ENCODE assay signal across 35 cellular contexts in the genomic region with DNA sequence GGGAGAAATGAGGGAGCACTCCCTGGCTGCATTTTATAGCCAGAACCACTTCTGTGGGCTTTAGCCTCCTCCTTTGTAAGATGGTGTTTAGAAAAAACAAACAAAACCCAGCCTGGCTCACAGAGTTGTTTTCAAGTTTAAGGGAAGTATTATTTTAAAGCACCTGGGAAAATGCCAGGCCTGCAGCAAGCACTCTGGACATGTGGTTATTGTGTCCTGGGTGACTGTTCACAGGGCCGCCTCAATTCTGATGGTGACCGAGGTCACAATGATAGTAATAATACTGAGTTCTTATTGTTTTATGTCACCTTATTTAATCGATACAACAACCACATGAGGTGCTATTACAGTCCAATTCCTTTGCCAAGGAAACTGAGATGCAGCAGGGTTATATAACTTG. TPM values are rescaled to one million over a fixed set of nuclear protein-coding genes. Genes with fewer than 3 reads are reported as not detected.
"Had no signal": no experiment of that assay in that cellular context is flagged by ENCODE, and none has a peak within 500 bp of the region (broad histone marks: within the 10 kb centered on the region; RNA-seq: fewer than 3 reads in every experiment).

No MANE protein-coding gene starts in this region.

- H3K4me1 ChIP-seq: breast epithelium, Peyer's patch had no signal

- DNase-seq: activated CD4-positive, alpha-beta T cell treated with anti-CD3 and anti-CD28 coated beads for 36 hours; activated CD4-positive, alpha-beta T cell treated with anti-CD3 and anti-CD28 coated beads, Interleukin-2, amount 10 ng/mL, durations not matched to agents 7 days and 5 days; activated CD4-positive, alpha-beta T cell treated with anti-CD3 and anti-CD28 coated beads, Interleukin-2, amount 50 U/mL, for 48 hours; activated CD8-positive, alpha-beta T cell treated with anti-CD3 and anti-CD28 coated beads, Interleukin-2, amount 10 ng/mL, durations not matched to agents 7 days and 5 days; activated gamma-delta T cell; activated naive CD4-positive, alpha-beta T cell treated with Interleukin-2 at 50 U/mL for 16 hours; activated naive CD8-positive, alpha-beta T cell treated with anti-CD3 and anti-CD28 coated beads, Interleukin-2, amount 10 ng/mL, durations not matched to agents 7 days and 5 days; activated T-cell treated with anti-CD3 and anti-CD28 coated beads, Interleukin-2, amount 50 U/mL, for 24 hours; body of pancreas; Karpas-422; KBM-7; NCI-H1105 treated with DMSO at 0.1 percent for 48 hours; NCI-H1436; NCI-H1694; NCI-H1930; NCI-H2081 treated with DMSO at 0.1 percent for 48 hours; NCI-H510A; NCI-H526; NCI-H748 treated with DMSO at 0.1 percent for 48 hours; NK-92 treated with Interleukin-12 subunit alpha and Interleukin-12 subunit beta, amount 100 ng/mL, for 24 hours; PC-3; Peyer's patch; Right ventricle myocardium superior; RPMI8226 had no signal

- H3K4me3 Mint-ChIP-seq: activated CD4-positive, alpha-beta T cell treated with anti-CD3 and anti-CD28 coated beads for 36 hours; activated CD4-positive, alpha-beta T cell treated with anti-CD3 and anti-CD28 coated beads, Interleukin-2, amount 10 ng/mL, durations not matched to agents 7 days and 5 days; activated CD8-positive, alpha-beta T cell treated with anti-CD3 and anti-CD28 coated beads, Interleukin-2, amount 10 ng/mL, durations not matched to agents 7 days and 5 days; activated naive CD4-positive, alpha-beta T cell treated with anti-CD3 and anti-CD28 coated beads, Interleukin-2, amount 50 U/mL, for 24 hours; activated naive CD8-positive, alpha-beta T cell treated with anti-CD3 and anti-CD28 coated beads, Interleukin-2, amount 10 ng/mL, durations not matched to agents 7 days and 5 days; activated T-cell treated with anti-CD3 and anti-CD28 coated beads, Interleukin-2, amount 50 U/mL, for 24 hours; T-helper 1 cell treated with Interleukin-12 subunit alpha and Interleukin-12 subunit beta and Interleukin-4 antibody, amounts not matched to agents 30 μg/mL and 1 μg/mL, for 36 hours; T-helper 2 cell treated with Interferon-gamma antibody and Interleukin-4, amounts not matched to agents 5 μg/mL and 100 μg/mL, for 36 hours; WTC11 had no signal

- H3K27ac Mint-ChIP-seq: activated CD4-positive, alpha-beta T cell treated with anti-CD3 and anti-CD28 coated beads for 36 hours; activated CD4-positive, alpha-beta T cell treated with anti-CD3 and anti-CD28 coated beads, Interleukin-2, amount 10 ng/mL, durations not matched to agents 7 days and 5 days; activated CD8-positive, alpha-beta T cell treated with anti-CD3 and anti-CD28 coated beads, Interleukin-2, amount 10 ng/mL, durations not matched to agents 7 days and 5 days; activated naive CD4-positive, alpha-beta T cell treated with anti-CD3 and anti-CD28 coated beads, Interleukin-2, amount 50 U/mL, for 24 hours; activated naive CD8-positive, alpha-beta T cell treated with anti-CD3 and anti-CD28 coated beads, Interleukin-2, amount 10 ng/mL, durations not matched to agents 7 days and 5 days; activated T-cell treated with anti-CD3 and anti-CD28 coated beads, Interleukin-2, amount 50 U/mL, for 24 hours; activated T-helper 2 cell treated with anti-CD3 and anti-CD28 coated beads, Interferon-gamma antibody, Interleukin-2, Interleukin-4, amounts not matched to agents 10 μg/mL and 5 μg/mL and 100 μg/mL, durations not matched to agents 14 hours and 24 hours and 36 hours; T-helper 1 cell treated with Interleukin-12 subunit alpha and Interleukin-12 subunit beta and Interleukin-4 antibody, amounts not matched to agents 30 μg/mL and 1 μg/mL, for 36 hours; T-helper 2 cell treated with Interferon-gamma antibody and Interleukin-4, amounts not matched to agents 5 μg/mL and 100 μg/mL, for 36 hours; WTC11 had no signal

- H3K4me1 Mint-ChIP-seq: activated naive CD8-positive, alpha-beta T cell treated with anti-CD3 and anti-CD28 coated beads, Interleukin-2, amount 10 ng/mL, durations not matched to agents 7 days and 5 days had no signal

- H3K9me3 Mint-ChIP-seq: activated CD4-positive, alpha-beta T cell treated with anti-CD3 and anti-CD28 coated beads, Interleukin-2, amount 10 ng/mL, durations not matched to agents 7 days and 5 days; activated naive CD4-positive, alpha-beta T cell treated with anti-CD3 and anti-CD28 coated beads, Interleukin-2, amount 50 U/mL, for 24 hours; activated naive CD8-positive, alpha-beta T cell treated with anti-CD3 and anti-CD28 coated beads, Interleukin-2, amount 10 ng/mL, durations not matched to agents 7 days and 5 days; activated T-cell treated with anti-CD3 and anti-CD28 coated beads, Interleukin-2, amount 50 U/mL, for 24 hours; activated T-helper 2 cell treated with anti-CD3 and anti-CD28 coated beads, Interferon-gamma antibody, Interleukin-2, Interleukin-4, amounts not matched to agents 10 μg/mL and 5 μg/mL and 100 μg/mL, durations not matched to agents 14 hours and 24 hours and 36 hours; T-helper 1 cell treated with Interleukin-12 subunit alpha and Interleukin-12 subunit beta and Interleukin-4 antibody, amounts not matched to agents 30 μg/mL and 1 μg/mL, for 36 hours; T-helper 2 cell treated with Interferon-gamma antibody and Interleukin-4, amounts not matched to agents 5 μg/mL and 100 μg/mL, for 36 hours; WTC11 had no signal

- H3K9me3 ChIP-seq: body of pancreas, breast epithelium, Peyer's patch had no signal

- ATAC-seq: activated CD4-positive, alpha-beta T cell treated with anti-CD3 and anti-CD28 coated beads for 36 hours; activated CD4-positive, CD25-positive, alpha-beta regulatory T cell treated with anti-CD3 and anti-CD28 coated beads, Interleukin-2, amount 50 U/mL, for 24 hours; activated CD8-positive, alpha-beta T cell treated with anti-CD3 and anti-CD28 coated beads, Interleukin-2, amount 10 ng/mL, durations not matched to agents 7 days and 5 days; body of pancreas; PC-3; WTC11 had no signal

- H3K27me3 Mint-ChIP-seq: activated naive CD4-positive, alpha-beta T cell treated with anti-CD3 and anti-CD28 coated beads, Interleukin-2, amount 50 U/mL, for 24 hours had no signal

- H3K4me3 ChIP-seq: body of pancreas, breast epithelium, Peyer's patch, SK-N-MC had no signal

- H3K36me3 Mint-ChIP-seq: activated naive CD4-positive, alpha-beta T cell treated with anti-CD3 and anti-CD28 coated beads, Interleukin-2, amount 50 U/mL, for 24 hours; activated naive CD8-positive, alpha-beta T cell treated with anti-CD3 and anti-CD28 coated beads, Interleukin-2, amount 10 ng/mL, durations not matched to agents 7 days and 5 days; WTC11 had no signal

- H3K36me3 ChIP-seq: breast epithelium, Peyer's patch had no signal

RNA-seq across cellular contexts. Expression of a gene that starts 14.6 kb away (rescaled TPM):
- total RNA-seq: activated CD4-positive, alpha-beta T cell treated with anti-CD3 and anti-CD28 coated beads, Interleukin-2, amount 10 ng/mL, durations not matched to agents 7 days and 5 days; activated CD8-positive, alpha-beta T cell treated with anti-CD3 and anti-CD28 coated beads, Interleukin-2, amount 10 ng/mL, durations not matched to agents 7 days and 5 days; activated naive CD8-positive, alpha-beta T cell treated with anti-CD3 and anti-CD28 coated beads, Interleukin-2, amount 10 ng/mL, durations not matched to agents 7 days and 5 days; activated T-helper 2 cell treated with anti-CD3 and anti-CD28 coated beads, Interferon-gamma antibody, Interleukin-2, Interleukin-4, amounts not matched to agents 10 μg/mL and 5 μg/mL and 100 μg/mL, durations not matched to agents 14 hours and 24 hours and 36 hours; astrocyte; body of pancreas; breast epithelium; cardiac septum; MCF 10A; PC-3; Peyer's patch; Right ventricle myocardium superior; WTC11 had no signal

RNA-seq across cellular contexts. Expression of a gene that starts 20.7 kb away (rescaled TPM):
- total RNA-seq: activated CD4-positive, alpha-beta T cell treated with anti-CD3 and anti-CD28 coated beads for 36 hours; activated CD4-positive, alpha-beta T cell treated with anti-CD3 and anti-CD28 coated beads, Interleukin-2, amount 10 ng/mL, durations not matched to agents 7 days and 5 days; activated CD8-positive, alpha-beta T cell treated with anti-CD3 and anti-CD28 coated beads, Interleukin-2, amount 10 ng/mL, durations not matched to agents 7 days and 5 days; activated naive CD8-positive, alpha-beta T cell treated with anti-CD3 and anti-CD28 coated beads, Interleukin-2, amount 10 ng/mL, durations not matched to agents 7 days and 5 days; activated T-helper 2 cell treated with anti-CD3 and anti-CD28 coated beads, Interferon-gamma antibody, Interleukin-2, Interleukin-4, amounts not matched to agents 10 μg/mL and 5 μg/mL and 100 μg/mL, durations not matched to agents 14 hours and 24 hours and 36 hours; astrocyte; body of pancreas; breast epithelium; cardiac septum; MCF 10A; PC-3; Peyer's patch; Right ventricle myocardium superior; WTC11 had no signal
